Comparison of ENCODE assay signal across 8 cellular contexts in genomic region chr3:150602426-150603089, GRCh38. TPM values are rescaled to one million over a fixed set of nuclear protein-coding genes. Genes with fewer than 3 reads are reported as not detected.
A peak's percentile ranks its signal among the peaks of the same experiment; 100 is the strongest.
DNase-seq lines count a peak whose midpoint lies in the region; ATAC-seq, FAIRE-seq and TF ChIP-seq lines count a peak whose summit lies in the region.

No MANE protein-coding gene starts in this region.

- CTCF ChIA-PET in endothelial cell of umbilical vein (lab: Charles Lee), result interaction anchor here (0.7 to 1.7 kb wide), 6 partner anchors 9 to 418 kb away, joined by 3 to 7 read pairs (median 4); partner anchors contain the start of gene SIAH2

- intact Hi-C loops in endothelial cell of umbilical vein (cut with micrococcal nuclease), result loop anchor here (1.0 to 5.0 kb wide), 7 partner anchors 11 to 635 kb away; partner anchors contain the start of genes EIF2A, ERICH6, MED12L and SERP1

- peak overlapping the region; percentile 98 for H3K27ac Mint-ChIP-seq in GM23338

- no peaks in the 10 kb centered on the region for H3K27me3 ChIP-seq in GM23338 (ENCODE audit: insufficient read depth)
- H3K27me3 ChIP-seq in NT2/D1 (ENCODE audit: insufficient read depth, insufficient read length), result no peaks in the 10 kb centered on the region
- no peaks in the 10 kb centered on the region for H3K27me3 ChIP-seq in endothelial cell of umbilical vein (ENCODE audit: control insufficient read depth in 2 of 2, insufficient read depth in 2 of 2, low read length in 2 of 2)
- no peaks in the 10 kb centered on the region for H3K27me3 ChIP-seq in neutrophil

- peak overlapping the region; percentile 96 for H3K9ac ChIP-seq in NT2/D1 (ENCODE audit: insufficient read length, low read depth)
- peak overlapping the region; percentile 40 for H3K9ac ChIP-seq in endothelial cell of umbilical vein (replicated peaks; ENCODE audit: extremely low read depth, insufficient read depth, low read length)

- ATAC-seq in GM23338, result peak; percentile 2; the same call in 2 of the 3 replicates

- TF ChIP-seq POLR2A in endothelial cell of umbilical vein (IDR thresholded peaks at IDR 0.05; ENCODE audit: low read depth, low read length), result no peak

- H3K9me3 Mint-ChIP-seq in GM23338, result no peaks in the 10 kb centered on the region

- POLR2A ChIA-PET in endothelial cell of umbilical vein (lab: Charles Lee), result interaction anchor here (0.6 to 1.0 kb wide), 6 partner anchors 9 to 234 kb away, joined by 3 to 6 read pairs (median 4); partner anchors contain the start of genes ERICH6 and SIAH2

- H3K9me1 ChIP-seq in endothelial cell of umbilical vein (replicated peaks; ENCODE audit: control insufficient read depth, extremely low read depth, insufficient read depth, low read length), result no peaks in the 10 kb centered on the region

- H3K36me3 Mint-ChIP-seq in GM23338 (ENCODE audit: low read depth), result peaks cover 23% of the 10 kb centered on the region; the same call in 2 of the 3 replicates

- no peaks in the 10 kb centered on the region for H3F3A ChIP-seq in GM23338 (replicated peaks; ENCODE audit: low read depth)

- no peak for DNase-seq in GM23338 (ENCODE audit: low spot score)
- DNase-seq in NT2/D1 (ENCODE audit: low read depth, low spot score), result no peak
- no peak for DNase-seq in endothelial cell of umbilical vein (ENCODE audit: low read depth, low spot score)
- no peak for DNase-seq in central memory CD4-positive, alpha-beta T cell
- DNase-seq in ureter (ENCODE audit: low spot score), result no peak
- DNase-seq in dedifferentiated amniotic fluid mesenchymal stem cell (ENCODE audit: extremely low spot score), result no peak

- dilution Hi-C loops in endothelial cell of umbilical vein (cut with MboI; ENCODE audit: extremely low pct_ligation_motif_present, low sequenced_read_pairs), result no loop called here

- no peaks in the 10 kb centered on the region for H3K9me3 ChIP-seq in NT2/D1 (ENCODE audit: insufficient read depth, low read length)
- H3K9me3 ChIP-seq in endothelial cell of umbilical vein (replicated peaks; ENCODE audit: control insufficient read depth, insufficient read depth, low read length), result no peaks in the 10 kb centered on the region
- no peaks in the 10 kb centered on the region for H3K9me3 ChIP-seq in neutrophil

- H3K4me3 ChIP-seq in GM12875 (ENCODE audit: low read depth, low read length) (peak overlapping the region; percentile 89), GM23338 (peak overlapping the region; percentile 81), NT2/D1 (ENCODE audit: insufficient read length, low read depth) (peak overlapping the region; percentile 95), endothelial cell of umbilical vein (replicated peaks in 1 of 3; ENCODE audit: insufficient read depth in 1 of 3, low read depth in 1 of 3, low read length in 3 of 3) (peak overlapping the region in 2 of 3 experiments; percentile 67 to 72), neutrophil (ENCODE audit: low read depth in 1 of 2, low read length in 1 of 2) (peak overlapping the region; percentile 76 to 85)

- TF ChIP-seq CTCF in GM12875 (IDR thresholded peaks at IDR 0.05; ENCODE audit: borderline replicate concordance, insufficient read depth, low read depth, low read length) (no peak), GM23338 (conservative IDR thresholded peaks at IDR 0.05; ENCODE audit: low read depth in 2 of 2) (no peak), endothelial cell of umbilical vein (IDR thresholded peaks at IDR 0.05; ENCODE audit: extremely low read depth in 1 of 2, insufficient read depth in 1 of 2, low read depth in 1 of 2, low read length in 2 of 2) (no peak), neutrophil (IDR thresholded peaks at IDR 0.05) (no peak)

- H3K9me2 ChIP-seq in GM23338 (ENCODE audit: insufficient read depth), result no peaks in the 10 kb centered on the region

- peak overlapping the region; percentile 93 for H3K4me3 Mint-ChIP-seq in GM23338

- H3K27ac ChIP-seq in GM23338 (ENCODE audit: low read depth) (peak overlapping the region; percentile 83), endothelial cell of umbilical vein (ENCODE audit: insufficient read depth, low read depth, low read length) (peak overlapping the region; percentile 81), neutrophil (peak overlapping the region; percentile 93)

- peak overlapping the region; percentile 90 for H3K4me2 ChIP-seq in GM23338
- H3K4me2 ChIP-seq in endothelial cell of umbilical vein (ENCODE audit: insufficient read depth, low read length), result peak overlapping the region; percentile 53

- H3K4me1 ChIP-seq in GM23338 (ENCODE audit: insufficient read depth), result peaks cover 52% of the 10 kb centered on the region
- peaks cover 4% of the 10 kb centered on the region for H3K4me1 ChIP-seq in NT2/D1 (ENCODE audit: insufficient read depth, insufficient read length)
- peaks cover 31% of the 10 kb centered on the region for H3K4me1 ChIP-seq in endothelial cell of umbilical vein (ENCODE audit: control insufficient read depth, extremely low read depth, insufficient read depth, low read length)
- peaks cover 42 to 49% of the 10 kb centered on the region in 2 experiments for H3K4me1 ChIP-seq in neutrophil (ENCODE audit: control insufficient read depth in 1 of 2, insufficient read depth in 1 of 2, low read depth in 1 of 2, low read length in 1 of 2)

- H3K79me2 ChIP-seq in GM23338 (replicated peaks; ENCODE audit: insufficient read depth), result peaks cover 62% of the 10 kb centered on the region
- peaks cover 40% of the 10 kb centered on the region for H3K79me2 ChIP-seq in endothelial cell of umbilical vein (ENCODE audit: control insufficient read depth, insufficient read depth, low read length)

- H3K4me1 Mint-ChIP-seq in GM23338, result peaks cover 58% of the 10 kb centered on the region

- H3K27me3 Mint-ChIP-seq in GM23338 (ENCODE audit: insufficient read depth, low read depth, poor library complexity), result peaks cover 15% of the 10 kb centered on the region

- no peak for FAIRE-seq in endothelial cell of umbilical vein (lab: Jason Lieb, UNC)

- no peak overlapping the region for H2AFZ ChIP-seq in GM23338
- H2AFZ ChIP-seq in endothelial cell of umbilical vein (ENCODE audit: low read depth, low read length), result peak overlapping the region; percentile 23

- H3K36me3 ChIP-seq in GM23338 (ENCODE audit: insufficient read depth) (no peaks in the 10 kb centered on the region), NT2/D1 (ENCODE audit: insufficient read depth, insufficient read length, low read length) (peaks cover 17% of the 10 kb centered on the region), endothelial cell of umbilical vein (ENCODE audit: control insufficient read depth in 2 of 2, extremely low read depth in 1 of 2, insufficient read depth in 2 of 2, low read length in 2 of 2) (no peaks in the 10 kb centered on the region), neutrophil (no peaks in the 10 kb centered on the region)

- H4K20me1 ChIP-seq in GM23338 (replicated peaks; ENCODE audit: insufficient read depth) (peaks cover 2% of the 10 kb centered on the region; the same call in 1 of the 2 replicates), endothelial cell of umbilical vein (replicated peaks; ENCODE audit: control insufficient read depth, extremely low read depth, insufficient read depth, low read length) (no peaks in the 10 kb centered on the region)

- BruUV-seq in endothelial cell of umbilical vein (replicated peaks; lab: Mats Ljungman, UMichigan), result TSS peak; percentile 95

TF ChIP-seq in GM23338, 12 proteins besides CTCF, POLR2A, EP300 and RAD21 (continues in another document):
- TF ChIP-seq CREB1 (CRISPR knock-in tag; IDR thresholded peaks at IDR 0.05; ENCODE audit: low read depth) (0 out of 2 replicates have a peak, but pooled peaks have one; percentile 28), EZH2 (IDR thresholded peaks at IDR 0.05; ENCODE audit: low read depth, unreplicated experiment) (no peak)

RNA-seq across cellular contexts. Expression of gene SELENOT, which starts 0.6 kb away (rescaled TPM):
- 56.1 and 61.9 TPM in 2 replicates for total RNA-seq in GM23338 (2014; rRNA removed; shearing (Covaris generic))
- polyA plus RNA-seq in GM23338 (2016; fragmentation: Nextera tagmentation; extraction: Ambion mirVana) (51.3 and 61.3 TPM in 2 replicates), endothelial cell of umbilical vein (299 and 328 TPM in 2 replicates)
- total RNA-seq in endothelial cell of umbilical vein (89.2 and 103 TPM in 2 replicates), ureter (110 TPM)
- polyA plus RNA-seq in endothelial cell of umbilical vein (2011; cell fraction: cytosol; rRNA removed), result 345 and 375 TPM in 2 replicates
- 94.5 and 108 TPM in 2 replicates for polyA plus RNA-seq in endothelial cell of umbilical vein (2011; cell fraction: nucleus; rRNA removed)
- polyA plus RNA-seq in endothelial cell of umbilical vein (2012), result 87.4 and 158 TPM in 2 replicates
- polyA minus RNA-seq in endothelial cell of umbilical vein, result 433 and 503 TPM in 2 replicates
- polyA minus RNA-seq in endothelial cell of umbilical vein (2011; cell fraction: cytosol; rRNA and poly(A)+ RNA removed), result 98.9 TPM
- 73.8 and 125 TPM in 2 replicates for polyA minus RNA-seq in endothelial cell of umbilical vein (2011; cell fraction: nucleus; rRNA and poly(A)+ RNA removed)

RNA-seq across cellular contexts. Expression of gene EIF2A, which starts 56.0 kb away (rescaled TPM):
- 114 and 153 TPM in 2 replicates for total RNA-seq in GM23338 (2014; rRNA removed; shearing (Covaris generic))
- polyA plus RNA-seq in GM23338 (2016; fragmentation: Nextera tagmentation; extraction: Ambion mirVana) (65.6 and 95.2 TPM in 2 replicates), endothelial cell of umbilical vein (55.3 and 85.2 TPM in 2 replicates)
- total RNA-seq in endothelial cell of umbilical vein (97.6 and 104 TPM in 2 replicates), ureter (107 TPM)
- 141 and 145 TPM in 2 replicates for polyA plus RNA-seq in endothelial cell of umbilical vein (2011; cell fraction: cytosol; rRNA removed)
- polyA plus RNA-seq in endothelial cell of umbilical vein (2011; cell fraction: nucleus; rRNA removed), result 119 and 137 TPM in 2 replicates
- 59.6 and 74.1 TPM in 2 replicates for polyA plus RNA-seq in endothelial cell of umbilical vein (2012)
- 70.2 and 78.8 TPM in 2 replicates for polyA minus RNA-seq in endothelial cell of umbilical vein
- polyA minus RNA-seq in endothelial cell of umbilical vein (2011; cell fraction: cytosol; rRNA and poly(A)+ RNA removed), result 80.3 TPM
- polyA minus RNA-seq in endothelial cell of umbilical vein (2011; cell fraction: nucleus; rRNA and poly(A)+ RNA removed), result 85.4 and 129 TPM in 2 replicates

RNA-seq across cellular contexts. Expression of gene SERP1, which starts 56.3 kb away (rescaled TPM):
- 214 and 252 TPM in 2 replicates for total RNA-seq in GM23338 (2014; rRNA removed; shearing (Covaris generic))
- 211 and 229 TPM in 2 replicates for polyA plus RNA-seq in GM23338 (2016; fragmentation: Nextera tagmentation; extraction: Ambion mirVana)
- 81.7 and 82.0 TPM in 2 replicates for total RNA-seq in endothelial cell of umbilical vein
- 103 and 135 TPM in 2 replicates for polyA plus RNA-seq in endothelial cell of umbilical vein
- 49.2 and 72.4 TPM in 2 replicates for polyA plus RNA-seq in endothelial cell of umbilical vein (2011; cell fraction: cytosol; rRNA removed)
- 52.3 and 63.3 TPM in 2 replicates for polyA plus RNA-seq in endothelial cell of umbilical vein (2011; cell fraction: nucleus; rRNA removed)
- polyA plus RNA-seq in endothelial cell of umbilical vein (2012), result 71.0 and 81.6 TPM in 2 replicates
- 43.5 and 53.5 TPM in 2 replicates for polyA minus RNA-seq in endothelial cell of umbilical vein
- polyA minus RNA-seq in endothelial cell of umbilical vein (2011; cell fraction: cytosol; rRNA and poly(A)+ RNA removed), result 151 TPM
- 68.3 and 77.8 TPM in 2 replicates for polyA minus RNA-seq in endothelial cell of umbilical vein (2011; cell fraction: nucleus; rRNA and poly(A)+ RNA removed)
- total RNA-seq in ureter, result 100 TPM
